In genomic region chr14:37595809-37596595, GRCh38 we compare ENCODE assay signal across 7 cellular contexts. TPM values are rescaled to one million over a fixed set of nuclear protein-coding genes. Genes with fewer than 3 reads are reported as not detected.
A peak's percentile ranks its signal among the peaks of the same experiment; 100 is the strongest.
DNase-seq lines count a peak whose midpoint lies in the region; ATAC-seq and FAIRE-seq lines count a peak whose summit lies in the region.

No MANE protein-coding gene starts in this region.

- no peak for FAIRE-seq in GM19239 (lab: Jason Lieb, UNC)

- no peaks in the 10 kb centered on the region; the same call in 1 of the 2 replicates for H3K9me3 ChIP-seq in NT2/D1 (ENCODE audit: insufficient read depth, low read length)
- H3K9me3 ChIP-seq in iPS-18c (ENCODE audit: control insufficient read depth, insufficient read depth, low read length) = peaks cover 3% of the 10 kb centered on the region

- no peak overlapping the region for H3K9ac ChIP-seq in NT2/D1 (ENCODE audit: insufficient read length, low read depth)

- H3K4me3 ChIP-seq in NT2/D1 (ENCODE audit: insufficient read length, low read depth) = peak overlapping the region; percentile 19
- H3K4me3 ChIP-seq in iPS-18c (ENCODE audit: insufficient read depth, low read depth, low read length) = peak overlapping the region; percentile 34; the same call in 1 of the 2 replicates

- H3K27me3 Mint-ChIP-seq in activated T-cell treated with anti-CD3 and anti-CD28 coated beads, Interleukin-2, amount 50 U/mL, for 72 hours (ENCODE audit: low read depth) = peaks cover 67% of the 10 kb centered on the region

- peak; percentile 97 for DNase-seq in HuH-7.5 (ENCODE audit: low spot score)
- no peak for DNase-seq in NT2/D1 (ENCODE audit: low read depth, low spot score)
- peak; percentile 83 to 86 for DNase-seq in activated T-cell treated with anti-CD3 and anti-CD28 coated beads, Interleukin-2, amount 50 U/mL, for 72 hours
- peak; percentile 73 to 79 for DNase-seq in stimulated activated CD4-positive, alpha-beta T cell treated with anti-CD3 and anti-CD28 coated beads, Interleukin-2, amount 100 ng/mL, for 24 hours
- no peak for DNase-seq in GM19239 (ENCODE audit: insufficient read length, low spot score)

- peak; percentile 54 for ATAC-seq in GM19397 (IDR thresholded peaks at IDR 0.05; ENCODE audit: unreplicated experiment)
- ATAC-seq in activated T-cell treated with anti-CD3 and anti-CD28 coated beads, Interleukin-2, amount 50 U/mL, for 72 hours (replicated peaks in 1 of 2) = peak; percentile 92 to 95

- peak overlapping the region; percentile 85 to 89 for H3K4me3 Mint-ChIP-seq in activated T-cell treated with anti-CD3 and anti-CD28 coated beads, Interleukin-2, amount 50 U/mL, for 72 hours

- H3K27me3 ChIP-seq in NT2/D1 (ENCODE audit: insufficient read depth, insufficient read length) = peaks cover 96% of the 10 kb centered on the region

- peaks cover 23% of the 10 kb centered on the region for H3K4me1 Mint-ChIP-seq in activated T-cell treated with anti-CD3 and anti-CD28 coated beads, Interleukin-2, amount 50 U/mL, for 72 hours (ENCODE audit: low read depth)

- peak overlapping the region; percentile 91 for H3K27ac Mint-ChIP-seq in activated T-cell treated with anti-CD3 and anti-CD28 coated beads, Interleukin-2, amount 50 U/mL, for 72 hours

- peaks cover 17 to 22% of the 10 kb centered on the region in 2 donors for H3K36me3 Mint-ChIP-seq in activated T-cell treated with anti-CD3 and anti-CD28 coated beads, Interleukin-2, amount 50 U/mL, for 72 hours (ENCODE audit: insufficient read depth in 2 of 2)

- H3K4me1 ChIP-seq in NT2/D1 (ENCODE audit: insufficient read depth, insufficient read length) = peaks cover 4% of the 10 kb centered on the region

- no peaks in the 10 kb centered on the region for H3K36me3 ChIP-seq in NT2/D1 (ENCODE audit: insufficient read depth, insufficient read length, low read length)

- peaks cover 2% of the 10 kb centered on the region in 2 donors for H3K9me3 Mint-ChIP-seq in activated T-cell treated with anti-CD3 and anti-CD28 coated beads, Interleukin-2, amount 50 U/mL, for 72 hours

RNA-seq across cellular contexts. Expression of gene TTC6, which starts 0.6 kb away (rescaled TPM):
- not detected for total RNA-seq in activated T-cell treated with anti-CD3 and anti-CD28 coated beads, Interleukin-2, amount 50 U/mL, for 72 hours

RNA-seq across cellular contexts. Expression of gene FOXA1, which starts 1.0 kb away (rescaled TPM):
- total RNA-seq in activated T-cell treated with anti-CD3 and anti-CD28 coated beads, Interleukin-2, amount 50 U/mL, for 72 hours = under 1 TPM; 0.17 to 0.97 TPM

Comparison
In these comparisons a context has a peak if more than half of its experiments do, and no peak if none do; other contexts are left out.
1. DNase-seq: peak in HuH-7.5 (single experiment), activated T-cell treated with anti-CD3 and anti-CD28 coated beads, Interleukin-2, amount 50 U/mL, for 72 hours (2 of 2) and stimulated activated CD4-positive, alpha-beta T cell treated with anti-CD3 and anti-CD28 coated beads, Interleukin-2, amount 100 ng/mL, for 24 hours (2 of 2); none in NT2/D1 (single experiment) and GM19239 (single experiment).